10 cellular contexts compared by ENCODE assay signal in genomic region chr5:173572431-173573125, GRCh38. TPM values are rescaled to one million over a fixed set of nuclear protein-coding genes. Genes with fewer than 3 reads are reported as not detected.
DNase-seq lines count a peak whose midpoint lies in the region; ATAC-seq and TF ChIP-seq lines count a peak whose summit lies in the region.
"Had no signal": no experiment of that assay in that cellular context is flagged by ENCODE, and none has a peak within 500 bp of the region (broad histone marks: within the 10 kb centered on the region; RNA-seq: fewer than 3 reads in every experiment).

No MANE protein-coding gene starts in this region.

- peak overlapping the region; percentile 62 for H3K27ac Mint-ChIP-seq in chondrocyte (ENCODE audit: unreplicated experiment)
- H3K27ac Mint-ChIP-seq: activated CD4-positive, alpha-beta memory T cell treated with anti-CD3 and anti-CD28 coated beads, Interleukin-2, amount 10 ng/mL, durations not matched to agents 7 days and 5 days; CD4-positive, alpha-beta T cell had no signal

- no peaks in the 10 kb centered on the region for H3K27me3 ChIP-seq in KMS-11 (ENCODE audit: insufficient read depth, low read depth)

- no peaks in the 10 kb centered on the region for H3K4me1 ChIP-seq in KMS-11 (ENCODE audit: low read depth, poor library complexity, severe bottlenecking)

- H3K27me3 Mint-ChIP-seq in chondrocyte (ENCODE audit: low read depth), result no peaks in the 10 kb centered on the region

- H3K4me3 ChIP-seq in KMS-11 (IDR thresholded peaks at IDR 0.05; ENCODE audit: insufficient read depth, low read depth, low read length), result no peak overlapping the region

- TF ChIP-seq CTCF in KMS-11 (conservative IDR thresholded peaks at IDR 0.05; ENCODE audit: low read depth, low read length) (no peak), chondrocyte (IDR thresholded peaks at IDR 0.05) (no peak)

- peak; percentile 26 for DNase-seq in AG08395 (ENCODE audit: low spot score)
- DNase-seq in chondrocyte (ENCODE audit: low spot score), result no peak
- peak; percentile 37 for DNase-seq in myocyte (ENCODE audit: low read depth)
- no peak for DNase-seq in NCI-H1436 treated with DMSO at 0.1 percent for 48 hours (lab: John Stamatoyannopoulos, UW)
- no peak for DNase-seq in NOMO-1 (lab: John Stamatoyannopoulos, UW; ENCODE audit: unreplicated experiment in 2 of 2)

- peaks cover 8% of the 10 kb centered on the region for H3K9me3 Mint-ChIP-seq in chondrocyte (ENCODE audit: low read depth)
- H3K9me3 Mint-ChIP-seq: activated CD4-positive, alpha-beta memory T cell treated with anti-CD3 and anti-CD28 coated beads, Interleukin-2, amount 10 ng/mL, durations not matched to agents 7 days and 5 days; CD4-positive, alpha-beta T cell had no signal

- ATAC-seq in HG02623 (IDR thresholded peaks at IDR 0.05; ENCODE audit: unreplicated experiment), result no peak
- ATAC-seq in GM18517 (IDR thresholded peaks at IDR 0.05; ENCODE audit: unreplicated experiment), result no peak

- peak overlapping the region; percentile 54 for H3K4me3 Mint-ChIP-seq in chondrocyte (ENCODE audit: unreplicated experiment)
- H3K4me3 Mint-ChIP-seq: activated CD4-positive, alpha-beta memory T cell treated with anti-CD3 and anti-CD28 coated beads, Interleukin-2, amount 10 ng/mL, durations not matched to agents 7 days and 5 days; CD4-positive, alpha-beta T cell had no signal

- H3K36me3 ChIP-seq in KMS-11 (ENCODE audit: insufficient read depth), result no peaks in the 10 kb centered on the region

- H3K27ac ChIP-seq in KMS-11, result no peak overlapping the region

- peaks cover 3% of the 10 kb centered on the region for H3K36me3 Mint-ChIP-seq in chondrocyte (ENCODE audit: low read depth)

- peak overlapping the region; percentile 23; the same call in 1 of the 2 replicates for H2AFZ ChIP-seq in KMS-11 (ENCODE audit: low read depth)

- no peaks in the 10 kb centered on the region for H3K79me2 ChIP-seq in KMS-11 (ENCODE audit: insufficient read depth, low read depth)

- H3K9ac ChIP-seq in KMS-11, result no peak overlapping the region

- peaks cover 38% of the 10 kb centered on the region for H3K4me1 Mint-ChIP-seq in chondrocyte (ENCODE audit: low read depth)
- H3K4me1 Mint-ChIP-seq: activated CD4-positive, alpha-beta memory T cell treated with anti-CD3 and anti-CD28 coated beads, Interleukin-2, amount 10 ng/mL, durations not matched to agents 7 days and 5 days had no signal

- H3K4me2 ChIP-seq in KMS-11, result peak overlapping the region; percentile 18; the same call in 1 of the 2 replicates

- H4K20me1 ChIP-seq in KMS-11 (ENCODE audit: insufficient read depth), result no peaks in the 10 kb centered on the region

RNA-seq across cellular contexts. Expression of gene BOD1, which starts 43.9 kb away (rescaled TPM):
- 62.0 to 71.6 TPM (median 70.9 TPM) in 3 replicates for total RNA-seq in chondrocyte
- total RNA-seq in myocyte, result 91.8 and 110 TPM in 2 replicates
- 86.1 TPM for polyA plus RNA-seq in myocyte (2012)

Comparison
In these comparisons a context has a peak if more than half of its experiments do, and no peak if none do; other contexts are left out.
1. DNase-seq: peak in AG08395 (single experiment) and myocyte (single experiment); none in chondrocyte (single experiment), NCI-H1436 treated with DMSO at 0.1 percent for 48 hours (single experiment) and NOMO-1 (0 of 2).